In genomic region chr1:94004924-94005323, GRCh38 we compare ENCODE assay signal across 29 cellular contexts.
DNase-seq lines count a peak whose midpoint lies in the region; ATAC-seq, FAIRE-seq and TF ChIP-seq lines count a peak whose summit lies in the region.
"Had no signal": no experiment of that assay in that cellular context is flagged by ENCODE, and none has a peak within 500 bp of the region (broad histone marks: within the 10 kb centered on the region; RNA-seq: fewer than 3 reads in every experiment).

No MANE protein-coding gene starts in this region.

- CTCF ChIA-PET in HepG2 (lab: Yijun Ruan, JAX; ENCODE audit: low intra/inter-chr PET ratio, low total read pairs) = no interaction called here

- no peak overlapping the region for H2AFZ ChIP-seq in HepG2 (ENCODE audit: low read length)
- H2AFZ ChIP-seq: neural progenitor cell had no signal

- H3K9ac ChIP-seq in HepG2 (ENCODE audit: insufficient read depth, low read depth, low read length) = no peak overlapping the region
- H3K9ac ChIP-seq: neural progenitor cell had no signal

- H4K20me1 ChIP-seq in HepG2 (ENCODE audit: insufficient read depth, low read length) = no peaks in the 10 kb centered on the region

- TF ChIP-seq EP300 in HepG2 (IDR thresholded peaks at IDR 0.05; ENCODE audit: low read depth in 2 of 2, low read length in 2 of 2) = no peak
- TF ChIP-seq EP300 in HepG2 (CRISPR knock-in tag; IDR thresholded peaks at IDR 0.05; ENCODE audit: borderline replicate concordance) = no peak

- intact Hi-C loops in HepG2 (cut with micrococcal nuclease; ENCODE audit: unreplicated experiment) = no loop called here
- intact Hi-C loops in right lobe of liver (cut with DNase I) = no loop called here

- no peak for TF ChIP-seq RAD21 in HepG2 (CRISPR knock-in tag; IDR thresholded peaks at IDR 0.05)

- no peaks in the 10 kb centered on the region for H3K79me2 ChIP-seq in HepG2 (ENCODE audit: insufficient read depth, low read length)

- DNase-seq in HepG2 (ENCODE audit: low spot score) (no peak), right lobe of liver (no peak), bronchial epithelial cell (ENCODE audit: low read depth) (peak; percentile 94), foreskin keratinocyte (peak; percentile 89 to 92), inferior parietal cortex (ENCODE audit: extremely low spot score) (no peak), GM19238 (ENCODE audit: insufficient read length, low spot score) (no peak)
- no peak for DNase-seq in stimulated activated CD8-positive, alpha-beta memory T cell treated with anti-CD3 and anti-CD28 coated beads, Interleukin-4, amount 100 ng/mL, for 48 hours
- DNase-seq: activated CD8-positive, alpha-beta T cell treated with anti-CD3 and anti-CD28 coated beads, Interleukin-2, amount 10 ng/mL, durations not matched to agents 7 days and 5 days; aorta; BE2C; CD8-positive, alpha-beta memory T cell; dorsolateral prefrontal cortex; foreskin melanocyte; H7; heart right ventricle; left colon; MG63; NCI-H1436 treated with DMSO at 0.1 percent for 48 hours; posterior cingulate gyrus; stimulated activated naive CD8-positive, alpha-beta T cell treated with anti-CD3 and anti-CD28 coated beads, Interleukin-15, Interleukin-2, amounts not matched to agents 100 U/mL and 50 U/mL, for 24 hours; T-helper 2 cell; uterus had no signal

- TF ChIP-seq POLR2A in HepG2 (IDR thresholded peaks at IDR 0.05; ENCODE audit: insufficient read depth in 1 of 2, low read depth in 2 of 2, low read length in 2 of 2) = no peak
- TF ChIP-seq POLR2A in right lobe of liver (IDR thresholded peaks at IDR 0.05) = no peak
- no peak for TF ChIP-seq POLR2A in GM18505 (IDR thresholded peaks at IDR 0.05; ENCODE audit: borderline replicate concordance, extremely low read depth, insufficient read depth, insufficient read length)

- no peak for FAIRE-seq in HepG2 (lab: Jason Lieb, UNC)
- no peak for FAIRE-seq in bronchial epithelial cell (lab: Jason Lieb, UNC)
- FAIRE-seq: A204.1 had no signal

- TF ChIP-seq CTCF in HepG2 (CRISPR knock-in tag; IDR thresholded peaks at IDR 0.05) (no peak), right lobe of liver (IDR thresholded peaks at IDR 0.05) (no peak), bronchial epithelial cell (IDR thresholded peaks at IDR 0.05; ENCODE audit: insufficient read depth, low read length, severe bottlenecking) (no peak), foreskin keratinocyte (conservative IDR thresholded peaks at IDR 0.05) (no peak)

- POLR2A ChIA-PET in HepG2 (lab: Yijun Ruan, JAX) = no interaction called here

- in situ Hi-C loops in HepG2 (cut with HindIII; ENCODE audit: extremely low pct_ligation_motif_present, low pct_unique_long_range_greater_than_20kb) = no loop called here

- H3K27me3 ChIP-seq in HepG2 (ENCODE audit: control insufficient read depth in 1 of 2, insufficient read depth in 2 of 2, low read length in 2 of 2) (peaks cover 1 to 12% of the 10 kb centered on the region in 2 experiments; a peak in 2 of 5 replicates), right lobe of liver (no peaks in the 10 kb centered on the region), bronchial epithelial cell (ENCODE audit: control insufficient read depth, insufficient read depth, low read length) (no peaks in the 10 kb centered on the region), foreskin keratinocyte (no peaks in the 10 kb centered on the region)
- H3K27me3 ChIP-seq: BE2C, dorsolateral prefrontal cortex, MG63, neural progenitor cell, uterus had no signal

- no peak for ATAC-seq in HepG2
- ATAC-seq in right lobe of liver = no peak
- ATAC-seq in foreskin keratinocyte = peak; percentile 70
- no peak for ATAC-seq in GM18505 (IDR thresholded peaks at IDR 0.05; ENCODE audit: unreplicated experiment)
- ATAC-seq: activated CD8-positive, alpha-beta T cell treated with anti-CD3 and anti-CD28 coated beads, Interleukin-2, amount 10 ng/mL, durations not matched to agents 7 days and 5 days; activated naive CD4-positive, alpha-beta T cell treated with anti-CD3 and anti-CD28 coated beads, Interleukin-2, amount 50 U/mL, for 72 hours; heart right ventricle; left colon; Right ventricle myocardium inferior; sciatic nerve; stimulated activated naive CD8-positive, alpha-beta T cell treated with anti-CD3 and anti-CD28 coated beads, Interleukin-15, Interleukin-2, amounts not matched to agents 100 U/mL and 50 U/mL, for 24 hours had no signal

- H3K27ac ChIP-seq in HepG2 (ENCODE audit: extremely low read length, insufficient read depth, low read length) = no peak overlapping the region
- no peak overlapping the region for H3K27ac ChIP-seq in right lobe of liver
- H3K27ac ChIP-seq in foreskin keratinocyte = no peak overlapping the region
- H3K27ac ChIP-seq: dorsolateral prefrontal cortex, heart right ventricle, neural progenitor cell, thoracic aorta, uterus had no signal

- no TSS peak for BruUV-seq in HepG2 (replicated peaks; lab: Mats Ljungman, UMichigan)

- no peak overlapping the region for H3K4me2 ChIP-seq in HepG2 (ENCODE audit: low read depth, low read length)
- H3K4me2 ChIP-seq: neural progenitor cell had no signal

- H3K4me3 ChIP-seq in HepG2 (replicated peaks in 1 of 3; ENCODE audit: insufficient read depth in 1 of 3, low read depth in 2 of 3, low read length in 3 of 3) (no peak overlapping the region), right lobe of liver (no peak overlapping the region), bronchial epithelial cell (ENCODE audit: low read depth, low read length) (no peak overlapping the region)
- H3K4me3 ChIP-seq: dorsolateral prefrontal cortex, heart right ventricle, MG63, neural progenitor cell, thoracic aorta, uterus had no signal

- H3K36me3 ChIP-seq in HepG2 (replicated peaks in 1 of 2; ENCODE audit: control insufficient read depth in 1 of 2, insufficient read depth in 2 of 2, low read length in 2 of 2) (no peaks in the 10 kb centered on the region), right lobe of liver (no peaks in the 10 kb centered on the region), bronchial epithelial cell (ENCODE audit: control insufficient read depth, insufficient read depth, low read length) (no peaks in the 10 kb centered on the region)
- H3K36me3 ChIP-seq: BE2C, heart right ventricle, MG63, neural progenitor cell, thoracic aorta, uterus had no signal

- H3K4me1 ChIP-seq in HepG2 (ENCODE audit: insufficient read depth, low read length) = no peaks in the 10 kb centered on the region
- H3K4me1 ChIP-seq in right lobe of liver = no peaks in the 10 kb centered on the region
- no peaks in the 10 kb centered on the region for H3K4me1 ChIP-seq in foreskin keratinocyte
- H3K4me1 ChIP-seq: BE2C, heart right ventricle, neural progenitor cell, uterus had no signal

- WGBS in HepG2 (ENCODE audit: low lambda C conversion rate) = 59% methylated on average over 2 of the region's 2 CpGs
- WGBS in right lobe of liver (ENCODE audit: insufficient coverage, low coverage, low lambda C conversion rate, missing lambda C conversion rate) = 58% methylated on average over 2 of the region's 2 CpGs

- H3K9me3 ChIP-seq in HepG2 (ENCODE audit: low read length) (no peaks in the 10 kb centered on the region), right lobe of liver (no peaks in the 10 kb centered on the region)
- H3K9me3 ChIP-seq: BE2C, heart right ventricle, MG63, thoracic aorta, uterus had no signal

TF ChIP-seq in HepG2, 621 proteins besides CTCF, POLR2A, EP300 and RAD21:
- TF ChIP-seq ZNF446 (CRISPR knock-in tag; IDR thresholded peaks at IDR 0.05) (no peak), CEBPB (IDR thresholded peaks at IDR 0.05; ENCODE audit: borderline replicate concordance, low read depth, low read length) (0 out of 2 replicates have a peak, but pooled peaks have one; percentile 32)

Comparison
In these comparisons a context has a peak if more than half of its experiments do, and no peak if none do; other contexts are left out.
1. DNase-seq: peak in bronchial epithelial cell (single experiment) and foreskin keratinocyte (2 of 2); none in HepG2 (single experiment), right lobe of liver (0 of 3), stimulated activated CD8-positive, alpha-beta memory T cell treated with anti-CD3 and anti-CD28 coated beads, Interleukin-4, amount 100 ng/mL, for 48 hours (single experiment), inferior parietal cortex (single experiment) and GM19238 (single experiment).